In the genomic region with DNA sequence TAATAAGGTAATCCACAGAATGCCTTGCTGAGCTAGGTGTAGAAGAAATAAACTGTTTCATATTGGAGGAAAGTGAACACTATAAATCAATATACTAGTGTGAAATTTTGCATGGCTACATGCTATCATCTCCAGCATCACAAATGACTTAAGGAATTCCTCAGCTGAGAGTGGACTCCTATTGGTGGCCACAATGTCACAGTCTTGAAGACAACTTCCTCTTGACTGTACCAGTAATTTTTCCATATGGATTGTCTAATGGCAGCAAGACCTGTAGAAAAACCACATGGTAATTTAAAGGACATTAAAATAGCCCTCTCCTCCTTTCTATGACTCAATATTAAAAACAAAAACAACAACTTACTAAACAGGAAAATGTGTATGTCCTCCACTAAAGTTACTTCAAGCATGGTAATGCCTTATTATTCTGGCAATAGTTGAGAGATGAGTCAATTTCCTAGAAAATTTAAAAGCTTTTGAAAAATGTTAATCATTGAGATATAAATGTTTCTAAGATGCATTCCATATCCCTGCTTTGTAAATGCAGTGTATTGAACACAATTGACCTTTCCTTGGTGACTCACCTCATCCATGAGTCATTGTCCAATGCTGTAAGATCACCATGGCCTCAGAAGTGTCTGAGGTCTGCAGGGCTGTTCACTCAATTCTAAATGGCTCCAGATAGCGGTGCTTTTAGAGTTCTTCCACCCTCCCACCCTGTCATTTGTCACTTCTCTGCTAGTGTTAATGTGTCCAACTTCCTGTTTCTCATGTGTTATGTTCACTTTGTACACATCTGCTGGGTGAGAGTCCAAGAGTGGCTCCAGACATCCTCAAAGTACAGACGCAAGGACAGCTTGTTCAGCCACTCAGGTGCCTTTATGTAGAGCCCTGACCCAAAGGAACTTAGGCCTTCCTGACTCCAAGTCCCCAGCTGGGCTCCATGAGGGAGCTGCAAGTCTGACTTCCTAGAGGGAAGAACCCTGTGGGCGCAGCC, we compare ENCODE assay signal across 9 cellular contexts. TPM values are rescaled to one million over a fixed set of nuclear protein-coding genes. Genes with fewer than 3 reads are reported as not detected.
DNase-seq lines count a peak whose midpoint lies in the region; ATAC-seq, FAIRE-seq and TF ChIP-seq lines count a peak whose summit lies in the region.
"Had no signal": no experiment of that assay in that cellular context is flagged by ENCODE, and none has a peak within 500 bp of the region (broad histone marks: within the 10 kb centered on the region; RNA-seq: fewer than 3 reads in every experiment).

No MANE protein-coding gene starts in this region.

- H3K4me1 ChIP-seq in right atrium auricular region = peaks cover 0 to 10% of the 10 kb centered on the region in 2 donors
- H3K4me1 ChIP-seq: parathyroid adenoma had no signal

- no peak overlapping the region for H3K27ac Mint-ChIP-seq in stimulated activated naive B cell treated with anti-CD40 and anti-IgM and Interleukin-4, amounts not matched to agents 10 μg/mL and 1 μg/mL and 100 μg/mL, for 72 hours

- H3K9me3 Mint-ChIP-seq in stimulated activated naive B cell treated with anti-CD40 and anti-IgM and Interleukin-4, amounts not matched to agents 10 μg/mL and 1 μg/mL and 100 μg/mL, for 72 hours = no peaks in the 10 kb centered on the region

- H3K9me3 ChIP-seq in right atrium auricular region = no peaks in the 10 kb centered on the region

- no peak for TF ChIP-seq CTCF in right atrium auricular region (IDR thresholded peaks at IDR 0.05)

- H3K4me1 Mint-ChIP-seq in stimulated activated naive B cell treated with anti-CD40 and anti-IgM and Interleukin-4, amounts not matched to agents 10 μg/mL and 1 μg/mL and 100 μg/mL, for 72 hours = peaks cover 6 to 17% of the 10 kb centered on the region in 2 donors

- ATAC-seq in esophagus mucosa (peak; percentile 78), GM19455 (IDR thresholded peaks at IDR 0.05; ENCODE audit: unreplicated experiment) (no peak)
- ATAC-seq in stimulated activated naive B cell treated with anti-CD40 and anti-IgM and Interleukin-4, amounts not matched to agents 10 μg/mL and 1 μg/mL and 100 μg/mL, for 72 hours (replicated peaks) = peak; percentile 88 to 93

- H3K4me3 Mint-ChIP-seq in stimulated activated naive B cell treated with anti-CD40 and anti-IgM and Interleukin-4, amounts not matched to agents 10 μg/mL and 1 μg/mL and 100 μg/mL, for 72 hours = no peak overlapping the region

- no peak overlapping the region for H3K4me3 ChIP-seq in right atrium auricular region

- H3K27me3 Mint-ChIP-seq in stimulated activated naive B cell treated with anti-CD40 and anti-IgM and Interleukin-4, amounts not matched to agents 10 μg/mL and 1 μg/mL and 100 μg/mL, for 72 hours = no peaks in the 10 kb centered on the region

- H3K27ac ChIP-seq in right atrium auricular region = no peak overlapping the region
- H3K27ac ChIP-seq: parathyroid adenoma had no signal

- DNase-seq in SIG-M5 treated with dmso at 0.1 percent for 504 hours (lab: John Stamatoyannopoulos, UW; ENCODE audit: unreplicated experiment) = peak; percentile 11
- no peak for DNase-seq in SIG-M5 (lab: John Stamatoyannopoulos, UW)
- peak; percentile 92 for DNase-seq in RCC 7860 (ENCODE audit: low spot score)
- no peak for DNase-seq in stimulated activated naive B cell treated with anti-CD40 and anti-IgM and Interleukin-4, amounts not matched to agents 10 μg/mL and 1 μg/mL and 100 μg/mL, for 72 hours
- DNase-seq in GM12892 (ENCODE audit: insufficient read length) = no peak
- no peak for DNase-seq in right atrium auricular region (ENCODE audit: low spot score)

- FAIRE-seq in RCC 7860 (lab: Jason Lieb, UNC) (peak; percentile 96), GM12892 (lab: Jason Lieb, UNC) (no peak)

- TF ChIP-seq POLR2A in GM12892 (IDR thresholded peaks at IDR 0.05; ENCODE audit: low read depth, low read length) = no peak

- no peaks in the 10 kb centered on the region for H3K36me3 ChIP-seq in right atrium auricular region

- H3K36me3 Mint-ChIP-seq in stimulated activated naive B cell treated with anti-CD40 and anti-IgM and Interleukin-4, amounts not matched to agents 10 μg/mL and 1 μg/mL and 100 μg/mL, for 72 hours = no peaks in the 10 kb centered on the region

- no peaks in the 10 kb centered on the region for H3K27me3 ChIP-seq in right atrium auricular region

RNA-seq across cellular contexts. Expression of a gene that starts 32.8 kb away (rescaled TPM):
- total RNA-seq in esophagus mucosa (not detected), right atrium auricular region (not detected)
- not detected for polyA plus RNA-seq in GM12892 (2012; ENCODE audit: missing spikeins)

Comparison
In these comparisons a context has a peak if more than half of its experiments do, and no peak if none do; other contexts are left out.
1. DNase-seq: peak in SIG-M5 treated with dmso at 0.1 percent for 504 hours (single experiment) and RCC 7860 (single experiment); none in SIG-M5 (single experiment), stimulated activated naive B cell treated with anti-CD40 and anti-IgM and Interleukin-4, amounts not matched to agents 10 μg/mL and 1 μg/mL and 100 μg/mL, for 72 hours (single experiment), GM12892 (single experiment) and right atrium auricular region (single experiment).